In genomic region chr3:182794455-182794773, GRCh38 we compare ENCODE assay signal across 8 cellular contexts. TPM values are rescaled to one million over a fixed set of nuclear protein-coding genes. Genes with fewer than 3 reads are reported as not detected.
DNase-seq lines count a peak whose midpoint lies in the region; ATAC-seq, FAIRE-seq and TF ChIP-seq lines count a peak whose summit lies in the region.

No MANE protein-coding gene starts in this region.

- peak overlapping the region; percentile 99 to 100 for H3K27ac ChIP-seq in small intestine (ENCODE audit: low read depth in 1 of 2, low read length in 1 of 2)

- H3K36me3 Mint-ChIP-seq in T-helper 17 cell (ENCODE audit: low read depth) (peaks cover 5% of the 10 kb centered on the region), glutamatergic neuron (ENCODE audit: unreplicated experiment) (no peaks in the 10 kb centered on the region)

- peak overlapping the region; percentile 93 for H3K4me3 Mint-ChIP-seq in T-helper 17 cell
- H3K4me3 Mint-ChIP-seq in glutamatergic neuron (ENCODE audit: unreplicated experiment) = peak overlapping the region; percentile 93

- WGBS in small intestine, 3 donors = 0 to 1% (median 0%) methylated on average over 6 of the region's 6 CpGs

- no peak for ATAC-seq in T-helper 17 cell

- DNase-seq in HFF-Myc (ENCODE audit: extremely low read depth, low read depth) = no peak
- DNase-seq in T-helper 17 cell = no peak
- DNase-seq in glutamatergic neuron = no peak
- no peak for DNase-seq in small intestine
- no peak for DNase-seq in cerebellum (ENCODE audit: low spot score)
- no peak for DNase-seq in AG20443 (ENCODE audit: low spot score)
- DNase-seq in putamen (ENCODE audit: low spot score) = no peak
- DNase-seq in SHP77 treated with DMSO at 0.1 percent for 48 hours (lab: John Stamatoyannopoulos, UW) = no peak

- H3K4me3 ChIP-seq in HFF-Myc (replicated peaks; ENCODE audit: low read depth, low read length) (peak overlapping the region; percentile 65), small intestine (ENCODE audit: low read depth in 1 of 2, low read length in 2 of 2) (peak overlapping the region; percentile 95 to 99)

- TF ChIP-seq CTCF in HFF-Myc (IDR thresholded peaks at IDR 0.05; ENCODE audit: low read depth, low read length, missing control alignments) (no peak), glutamatergic neuron (IDR thresholded peaks at IDR 0.05; ENCODE audit: partially characterized antibody, unreplicated experiment) (no peak)

- no peak for FAIRE-seq in small intestine (lab: Jason Lieb, UNC)

- H3K27ac Mint-ChIP-seq in T-helper 17 cell (peak overlapping the region; percentile 94), glutamatergic neuron (ENCODE audit: unreplicated experiment) (peak overlapping the region; percentile 59)

- H3K9me3 Mint-ChIP-seq in glutamatergic neuron (ENCODE audit: unreplicated experiment) = peaks cover 5% of the 10 kb centered on the region

- no peaks in the 10 kb centered on the region for H3K4me1 ChIP-seq in small intestine (ENCODE audit: control insufficient read depth in 2 of 2, insufficient read depth in 1 of 2, low read depth in 1 of 2, low read length in 1 of 2)

- no peaks in the 10 kb centered on the region for H3K27me3 ChIP-seq in small intestine (ENCODE audit: control insufficient read depth in 2 of 2, insufficient read depth in 2 of 2, low read length in 2 of 2)

- H3K4me1 Mint-ChIP-seq in T-helper 17 cell (peaks cover 30% of the 10 kb centered on the region), glutamatergic neuron (ENCODE audit: low read depth, unreplicated experiment) (peaks cover 12% of the 10 kb centered on the region)

- H3K27me3 Mint-ChIP-seq in T-helper 17 cell (no peaks in the 10 kb centered on the region), glutamatergic neuron (ENCODE audit: unreplicated experiment) (peaks cover 4% of the 10 kb centered on the region)

- H3K9me3 ChIP-seq in T-helper 17 cell (ENCODE audit: control insufficient read depth, low read length, poor library complexity, severe bottlenecking) (no peaks in the 10 kb centered on the region), small intestine (ENCODE audit: control insufficient read depth, low read depth) (no peaks in the 10 kb centered on the region)

- no peaks in the 10 kb centered on the region for H3K36me3 ChIP-seq in small intestine (ENCODE audit: control insufficient read depth in 2 of 2, insufficient read depth in 2 of 2, low read length in 2 of 2)

RNA-seq across cellular contexts. Expression of gene ATP11B, which starts 1.1 kb away (rescaled TPM):
- total RNA-seq in T-helper 17 cell = 100 to 1,000 TPM; 121 to 145 TPM
- total RNA-seq in glutamatergic neuron (ENCODE audit: unreplicated experiment) = 36.2 TPM
- polyA plus RNA-seq in small intestine = 10 to 100 TPM in 1 of 3 donors, 1 to 10 TPM in 2; 7.0 to 17.1 (median 9.6) TPM
- total RNA-seq in cerebellum = 79.5 TPM
